Comparison of ENCODE assay signal across 9 cellular contexts in the genomic region with DNA sequence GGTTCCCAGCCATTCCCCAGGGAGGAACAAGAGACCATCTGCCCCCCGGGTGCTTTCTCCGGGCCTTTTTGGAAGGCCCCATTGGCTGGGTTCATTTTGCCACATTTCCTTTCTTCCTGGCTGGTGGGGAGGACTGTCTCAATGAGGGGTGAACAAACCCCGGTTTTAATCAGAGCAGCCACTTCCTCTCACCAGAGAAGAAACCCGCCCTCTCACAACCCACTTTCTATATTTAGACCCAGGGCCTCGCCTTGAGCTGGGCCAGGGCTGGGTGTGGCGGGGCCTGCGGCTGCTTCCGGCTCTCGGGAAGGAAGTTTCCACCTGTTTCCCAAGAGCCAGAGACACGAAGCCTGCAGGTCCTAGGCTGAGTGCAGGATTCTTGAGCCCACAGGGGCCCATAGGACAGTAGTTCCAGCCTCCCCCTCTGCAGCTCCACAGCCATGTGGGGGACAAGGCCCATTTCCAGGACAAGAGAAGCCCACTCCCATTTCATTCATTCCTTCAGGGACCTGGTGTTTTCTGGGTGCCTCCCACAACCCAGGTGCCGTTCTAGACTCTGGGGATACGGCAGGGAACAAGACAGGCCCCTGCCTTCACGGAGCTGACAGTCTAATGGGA. TPM values are rescaled to one million over a fixed set of nuclear protein-coding genes. Genes with fewer than 3 reads are reported as not detected.
DNase-seq lines count a peak whose midpoint lies in the region; ATAC-seq and TF ChIP-seq lines count a peak whose summit lies in the region.
"Had no signal": no experiment of that assay in that cellular context is flagged by ENCODE, and none has a peak within 500 bp of the region (broad histone marks: within the 10 kb centered on the region; RNA-seq: fewer than 3 reads in every experiment).

No MANE protein-coding gene starts in this region.

- intact Hi-C loops in vagina (cut with DNase I) = no loop called here

- H3K27me3 Mint-ChIP-seq in natural killer cell treated with Interleukin-12 subunit alpha and Interleukin-12 subunit beta and Interleukin-15 and Interleukin-18, amount 100 ng/mL, for 72 hours = peaks cover 2 to 5% of the 10 kb centered on the region in 2 donors
- peaks cover 2% of the 10 kb centered on the region; the same call in 1 of the 2 replicates for H3K27me3 Mint-ChIP-seq in WTC11 (ENCODE audit: low read depth)

- TF ChIP-seq POLR2A in vagina (IDR thresholded peaks at IDR 0.05) = no peak

- H3K27ac Mint-ChIP-seq in natural killer cell treated with Interleukin-12 subunit alpha and Interleukin-12 subunit beta and Interleukin-15 and Interleukin-18, amount 100 ng/mL, for 72 hours = peak overlapping the region; percentile 89 to 93
- H3K27ac Mint-ChIP-seq in WTC11 = no peak overlapping the region
- H3K27ac Mint-ChIP-seq: nephron had no signal

- POLR2A ChIA-PET in WTC11 (lab: Charles Lee) = no interaction called here

- H3K4me3 ChIP-seq in RWPE2 (ENCODE audit: severe bottlenecking) (no peak overlapping the region), vagina (no peak overlapping the region)

- H3K4me1 ChIP-seq in RWPE2 (ENCODE audit: insufficient read depth, poor library complexity, severe bottlenecking) (peaks cover 23% of the 10 kb centered on the region), vagina (peaks cover 16% of the 10 kb centered on the region)

- ATAC-seq in HG03095 (IDR thresholded peaks at IDR 0.05; ENCODE audit: unreplicated experiment) = peak; percentile 81
- peak; percentile 57 for ATAC-seq in RWPE2 (ENCODE audit: low read depth)
- peak; percentile 91 to 92 for ATAC-seq in natural killer cell treated with Interleukin-12 subunit alpha and Interleukin-12 subunit beta and Interleukin-15 and Interleukin-18, amount 100 ng/mL, for 72 hours
- no peak for ATAC-seq in WTC11

- H3K4me3 Mint-ChIP-seq in natural killer cell treated with Interleukin-12 subunit alpha and Interleukin-12 subunit beta and Interleukin-15 and Interleukin-18, amount 100 ng/mL, for 72 hours = peak overlapping the region; percentile 76
- no peak overlapping the region for H3K4me3 Mint-ChIP-seq in WTC11
- H3K4me3 Mint-ChIP-seq: nephron had no signal

- CTCF ChIA-PET in WTC11 (lab: Charles Lee) = interaction anchor here (1.3 kb wide), 2 partner anchors 15 to 33 kb away, joined by 3 to 7 read pairs; no protein-coding TSS in a partner anchor

- TF ChIP-seq CTCF in RWPE2 (IDR thresholded peaks at IDR 0.05; ENCODE audit: poor library complexity, severe bottlenecking) (no peak), vagina (IDR thresholded peaks at IDR 0.05) (no peak), WTC11 (IDR thresholded peaks at IDR 0.05) (no peak)

- H3K27ac ChIP-seq in RWPE2 (ENCODE audit: poor library complexity, severe bottlenecking) (no peak overlapping the region), vagina (no peak overlapping the region)

- no peaks in the 10 kb centered on the region for H3K9me3 Mint-ChIP-seq in natural killer cell treated with Interleukin-12 subunit alpha and Interleukin-12 subunit beta and Interleukin-15 and Interleukin-18, amount 100 ng/mL, for 72 hours
- H3K9me3 Mint-ChIP-seq in WTC11 = no peaks in the 10 kb centered on the region

- H3K36me3 Mint-ChIP-seq in natural killer cell treated with Interleukin-12 subunit alpha and Interleukin-12 subunit beta and Interleukin-15 and Interleukin-18, amount 100 ng/mL, for 72 hours = no peaks in the 10 kb centered on the region
- H3K36me3 Mint-ChIP-seq in WTC11 = no peaks in the 10 kb centered on the region

- H3K9me3 ChIP-seq in RWPE2 (ENCODE audit: severe bottlenecking) (no peaks in the 10 kb centered on the region), vagina (no peaks in the 10 kb centered on the region)

- no peaks in the 10 kb centered on the region for H3K36me3 ChIP-seq in RWPE2 (ENCODE audit: low read depth)
- H3K36me3 ChIP-seq in vagina = no peaks in the 10 kb centered on the region

- H3K4me1 Mint-ChIP-seq in natural killer cell treated with Interleukin-12 subunit alpha and Interleukin-12 subunit beta and Interleukin-15 and Interleukin-18, amount 100 ng/mL, for 72 hours (ENCODE audit: low read depth in 2 of 2) = peaks cover 45 to 56% of the 10 kb centered on the region in 2 donors
- H3K4me1 Mint-ChIP-seq in WTC11 = peaks cover 7% of the 10 kb centered on the region

- H3K27me3 ChIP-seq in RWPE2 (ENCODE audit: insufficient read depth, poor library complexity, severe bottlenecking) (no peaks in the 10 kb centered on the region), vagina (no peaks in the 10 kb centered on the region)

- DNase-seq in GM19238 (ENCODE audit: insufficient read length, low spot score) = peak; percentile 94
- DNase-seq in RWPE2 (ENCODE audit: low spot score) = peak; percentile 82
- peak; percentile 34 for DNase-seq in activated gamma-delta T cell (lab: John Stamatoyannopoulos, UW)
- DNase-seq in natural killer cell treated with Interleukin-12 subunit alpha and Interleukin-12 subunit beta and Interleukin-15 and Interleukin-18, amount 100 ng/mL, for 72 hours (ENCODE audit: low spot score) = peak; percentile 79
- no peak for DNase-seq in vagina (ENCODE audit: extremely low spot score in 2 of 2)
- no peak for DNase-seq in DMS153 (lab: John Stamatoyannopoulos, UW)
- no peak for DNase-seq in WTC11 (ENCODE audit: low spot score)

TF ChIP-seq in WTC11, 78 proteins besides CTCF, POLR2A, EP300 and RAD21:
- TF ChIP-seq RORB (CRISPR knock-in tag; IDR thresholded peaks at IDR 0.05) = no peak
TF ChIP-seq in WTC11: peak in this region for 0.

RNA-seq across cellular contexts. Expression of gene RBM38, which starts 41.8 kb away (rescaled TPM):
- total RNA-seq in natural killer cell treated with Interleukin-12 subunit alpha and Interleukin-12 subunit beta and Interleukin-15 and Interleukin-18, amount 100 ng/mL, for 72 hours = 10 to 100 TPM; 18.3 to 29.2 TPM
- 24.8 TPM for total RNA-seq in vagina
- total RNA-seq in WTC11 (2021) = 60.5 to 69.0 TPM (median 61.1 TPM) in 3 replicates

Comparison
In these comparisons a context has a peak if more than half of its experiments do, and no peak if none do; other contexts are left out.
1. DNase-seq: peak in GM19238 (single experiment), RWPE2 (single experiment), activated gamma-delta T cell (single experiment) and natural killer cell treated with Interleukin-12 subunit alpha and Interleukin-12 subunit beta and Interleukin-15 and Interleukin-18, amount 100 ng/mL, for 72 hours (single experiment); none in vagina (0 of 2), DMS153 (single experiment) and WTC11 (single experiment).